Comparison of ENCODE assay signal across 2 cellular contexts in the genomic region with DNA sequence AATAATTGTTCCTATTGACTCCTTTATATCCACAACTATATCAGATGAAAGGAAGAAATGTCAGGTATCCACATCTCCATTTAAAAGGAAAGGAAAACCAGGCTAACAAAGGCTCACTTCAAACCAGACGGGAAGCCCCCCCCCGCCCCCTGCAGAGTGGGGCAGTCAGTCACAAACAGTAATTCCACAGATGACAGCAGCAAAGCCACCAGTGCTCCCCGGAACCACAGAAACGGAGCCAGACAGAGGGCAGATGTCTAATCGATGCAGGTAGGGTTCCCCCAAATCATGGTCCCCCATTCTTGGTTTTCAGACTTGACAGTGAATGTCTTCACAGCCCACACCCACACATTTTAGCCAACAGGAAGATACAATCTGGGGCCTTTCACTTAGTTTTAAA.
TF ChIP-seq lines count a peak whose summit lies in the region.

No MANE protein-coding gene starts in this region.

TF ChIP-seq in HCT116, 20 proteins besides CTCF, POLR2A, EP300 and RAD21 (continued from another document):
- TF ChIP-seq, protein P1, sequence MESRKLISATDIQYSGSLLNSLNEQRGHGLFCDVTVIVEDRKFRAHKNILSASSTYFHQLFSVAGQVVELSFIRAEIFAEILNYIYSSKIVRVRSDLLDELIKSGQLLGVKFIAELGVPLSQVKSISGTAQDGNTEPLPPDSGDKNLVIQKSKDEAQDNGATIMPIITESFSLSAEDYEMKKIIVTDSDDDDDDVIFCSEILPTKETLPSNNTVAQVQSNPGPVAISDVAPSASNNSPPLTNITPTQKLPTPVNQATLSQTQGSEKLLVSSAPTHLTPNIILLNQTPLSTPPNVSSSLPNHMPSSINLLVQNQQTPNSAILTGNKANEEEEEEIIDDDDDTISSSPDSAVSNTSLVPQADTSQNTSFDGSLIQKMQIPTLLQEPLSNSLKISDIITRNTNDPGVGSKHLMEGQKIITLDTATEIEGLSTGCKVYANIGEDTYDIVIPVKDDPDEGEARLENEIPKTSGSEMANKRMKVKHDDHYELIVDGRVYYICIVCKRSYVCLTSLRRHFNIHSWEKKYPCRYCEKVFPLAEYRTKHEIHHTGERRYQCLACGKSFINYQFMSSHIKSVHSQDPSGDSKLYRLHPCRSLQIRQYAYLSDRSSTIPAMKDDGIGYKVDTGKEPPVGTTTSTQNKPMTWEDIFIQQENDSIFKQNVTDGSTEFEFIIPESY (IDR thresholded peaks at IDR 0.05; ENCODE audit: extremely low read depth, insufficient replicate concordance, low read length): no peak
- TF ChIP-seq YY1 (IDR thresholded peaks at IDR 0.05; ENCODE audit: extremely low read depth, insufficient replicate concordance, low read depth, low read length): no peak
- TF ChIP-seq SIN3A (IDR thresholded peaks at IDR 0.05; ENCODE audit: low read depth): no peak
- no peak for TF ChIP-seq CBX3 (IDR thresholded peaks at IDR 0.05; ENCODE audit: low read depth)
- TF ChIP-seq JUND (IDR thresholded peaks at IDR 0.05): no peak
- TF ChIP-seq TCF7L2 (IDR thresholded peaks at IDR 0.05; ENCODE audit: borderline replicate concordance, extremely low read depth, insufficient read depth, insufficient read length): no peak
- TF ChIP-seq, protein P2, sequence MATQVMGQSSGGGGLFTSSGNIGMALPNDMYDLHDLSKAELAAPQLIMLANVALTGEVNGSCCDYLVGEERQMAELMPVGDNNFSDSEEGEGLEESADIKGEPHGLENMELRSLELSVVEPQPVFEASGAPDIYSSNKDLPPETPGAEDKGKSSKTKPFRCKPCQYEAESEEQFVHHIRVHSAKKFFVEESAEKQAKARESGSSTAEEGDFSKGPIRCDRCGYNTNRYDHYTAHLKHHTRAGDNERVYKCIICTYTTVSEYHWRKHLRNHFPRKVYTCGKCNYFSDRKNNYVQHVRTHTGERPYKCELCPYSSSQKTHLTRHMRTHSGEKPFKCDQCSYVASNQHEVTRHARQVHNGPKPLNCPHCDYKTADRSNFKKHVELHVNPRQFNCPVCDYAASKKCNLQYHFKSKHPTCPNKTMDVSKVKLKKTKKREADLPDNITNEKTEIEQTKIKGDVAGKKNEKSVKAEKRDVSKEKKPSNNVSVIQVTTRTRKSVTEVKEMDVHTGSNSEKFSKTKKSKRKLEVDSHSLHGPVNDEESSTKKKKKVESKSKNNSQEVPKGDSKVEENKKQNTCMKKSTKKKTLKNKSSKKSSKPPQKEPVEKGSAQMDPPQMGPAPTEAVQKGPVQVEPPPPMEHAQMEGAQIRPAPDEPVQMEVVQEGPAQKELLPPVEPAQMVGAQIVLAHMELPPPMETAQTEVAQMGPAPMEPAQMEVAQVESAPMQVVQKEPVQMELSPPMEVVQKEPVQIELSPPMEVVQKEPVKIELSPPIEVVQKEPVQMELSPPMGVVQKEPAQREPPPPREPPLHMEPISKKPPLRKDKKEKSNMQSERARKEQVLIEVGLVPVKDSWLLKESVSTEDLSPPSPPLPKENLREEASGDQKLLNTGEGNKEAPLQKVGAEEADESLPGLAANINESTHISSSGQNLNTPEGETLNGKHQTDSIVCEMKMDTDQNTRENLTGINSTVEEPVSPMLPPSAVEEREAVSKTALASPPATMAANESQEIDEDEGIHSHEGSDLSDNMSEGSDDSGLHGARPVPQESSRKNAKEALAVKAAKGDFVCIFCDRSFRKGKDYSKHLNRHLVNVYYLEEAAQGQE (IDR thresholded peaks at IDR 0.05; ENCODE audit: low read depth): no peak
- no peak for TF ChIP-seq ZNF274 (IDR thresholded peaks at IDR 0.05; ENCODE audit: low read depth, low read length)
- TF ChIP-seq EZH2phosphoT487 (IDR thresholded peaks at IDR 0.05; ENCODE audit: borderline replicate concordance): no peak
- TF ChIP-seq CEBPB (IDR thresholded peaks at IDR 0.05; ENCODE audit: low read depth): no peak
- no peak for TF ChIP-seq EGR1 (IDR thresholded peaks at IDR 0.05; ENCODE audit: low read depth)
- TF ChIP-seq, protein P3, sequence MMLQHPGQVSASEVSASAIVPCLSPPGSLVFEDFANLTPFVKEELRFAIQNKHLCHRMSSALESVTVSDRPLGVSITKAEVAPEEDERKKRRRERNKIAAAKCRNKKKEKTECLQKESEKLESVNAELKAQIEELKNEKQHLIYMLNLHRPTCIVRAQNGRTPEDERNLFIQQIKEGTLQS (IDR thresholded peaks at IDR 0.05): no peak
- no peak for TF ChIP-seq SP1 (IDR thresholded peaks at IDR 0.05; ENCODE audit: low read depth)
- no peak for TF ChIP-seq SRF (IDR thresholded peaks at IDR 0.05; ENCODE audit: low read depth)

TF ChIP-seq in K562, 482 proteins besides CTCF, POLR2A, EP300 and RAD21 (continued from another document):
- TF ChIP-seq NCOR1 (IDR thresholded peaks at IDR 0.05): 0 out of 2 replicates have a peak, but pooled peaks have one; percentile 15
- TF ChIP-seq, protein P4, sequence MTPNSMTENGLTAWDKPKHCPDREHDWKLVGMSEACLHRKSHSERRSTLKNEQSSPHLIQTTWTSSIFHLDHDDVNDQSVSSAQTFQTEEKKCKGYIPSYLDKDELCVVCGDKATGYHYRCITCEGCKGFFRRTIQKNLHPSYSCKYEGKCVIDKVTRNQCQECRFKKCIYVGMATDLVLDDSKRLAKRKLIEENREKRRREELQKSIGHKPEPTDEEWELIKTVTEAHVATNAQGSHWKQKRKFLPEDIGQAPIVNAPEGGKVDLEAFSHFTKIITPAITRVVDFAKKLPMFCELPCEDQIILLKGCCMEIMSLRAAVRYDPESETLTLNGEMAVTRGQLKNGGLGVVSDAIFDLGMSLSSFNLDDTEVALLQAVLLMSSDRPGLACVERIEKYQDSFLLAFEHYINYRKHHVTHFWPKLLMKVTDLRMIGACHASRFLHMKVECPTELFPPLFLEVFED (CRISPR knock-in tag; conservative IDR thresholded peaks at IDR 0.05): no peak
- TF ChIP-seq, protein P5, sequence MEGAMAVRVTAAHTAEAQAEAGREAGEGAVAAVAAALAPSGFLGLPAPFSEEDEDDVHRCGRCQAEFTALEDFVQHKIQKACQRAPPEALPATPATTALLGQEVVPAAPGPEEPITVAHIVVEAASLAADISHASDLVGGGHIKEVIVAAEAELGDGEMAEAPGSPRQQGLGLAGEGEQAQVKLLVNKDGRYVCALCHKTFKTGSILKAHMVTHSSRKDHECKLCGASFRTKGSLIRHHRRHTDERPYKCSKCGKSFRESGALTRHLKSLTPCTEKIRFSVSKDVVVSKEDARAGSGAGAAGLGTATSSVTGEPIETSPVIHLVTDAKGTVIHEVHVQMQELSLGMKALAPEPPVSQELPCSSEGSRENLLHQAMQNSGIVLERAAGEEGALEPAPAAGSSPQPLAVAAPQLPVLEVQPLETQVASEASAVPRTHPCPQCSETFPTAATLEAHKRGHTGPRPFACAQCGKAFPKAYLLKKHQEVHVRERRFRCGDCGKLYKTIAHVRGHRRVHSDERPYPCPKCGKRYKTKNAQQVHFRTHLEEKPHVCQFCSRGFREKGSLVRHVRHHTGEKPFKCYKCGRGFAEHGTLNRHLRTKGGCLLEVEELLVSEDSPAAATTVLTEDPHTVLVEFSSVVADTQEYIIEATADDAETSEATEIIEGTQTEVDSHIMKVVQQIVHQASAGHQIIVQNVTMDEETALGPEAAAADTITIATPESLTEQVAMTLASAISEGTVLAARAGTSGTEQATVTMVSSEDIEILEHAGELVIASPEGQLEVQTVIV (CRISPR knock-in tag; IDR thresholded peaks at IDR 0.05; ENCODE audit: borderline replicate concordance): no peak
- TF ChIP-seq GABPB1 (CRISPR knock-in tag; IDR thresholded peaks at IDR 0.05): no peak
- TF ChIP-seq ZKSCAN8 (CRISPR knock-in tag; IDR thresholded peaks at IDR 0.05): no peak
- no peak for TF ChIP-seq L3MBTL2 (IDR thresholded peaks at IDR 0.05)
- TF ChIP-seq HLTF (IDR thresholded peaks at IDR 0.05): no peak
- TF ChIP-seq, protein P6, sequence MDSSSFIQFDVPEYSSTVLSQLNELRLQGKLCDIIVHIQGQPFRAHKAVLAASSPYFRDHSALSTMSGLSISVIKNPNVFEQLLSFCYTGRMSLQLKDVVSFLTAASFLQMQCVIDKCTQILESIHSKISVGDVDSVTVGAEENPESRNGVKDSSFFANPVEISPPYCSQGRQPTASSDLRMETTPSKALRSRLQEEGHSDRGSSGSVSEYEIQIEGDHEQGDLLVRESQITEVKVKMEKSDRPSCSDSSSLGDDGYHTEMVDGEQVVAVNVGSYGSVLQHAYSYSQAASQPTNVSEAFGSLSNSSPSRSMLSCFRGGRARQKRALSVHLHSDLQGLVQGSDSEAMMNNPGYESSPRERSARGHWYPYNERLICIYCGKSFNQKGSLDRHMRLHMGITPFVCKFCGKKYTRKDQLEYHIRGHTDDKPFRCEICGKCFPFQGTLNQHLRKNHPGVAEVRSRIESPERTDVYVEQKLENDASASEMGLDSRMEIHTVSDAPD (CRISPR knock-in tag; IDR thresholded peaks at IDR 0.05): no peak
- no peak for TF ChIP-seq DDX20 (tag; IDR thresholded peaks at IDR 0.05; ENCODE audit: low read depth)
